8 cellular contexts compared by ENCODE assay signal in genomic region chr10:31760674-31761081, GRCh38.
DNase-seq lines count a peak whose midpoint lies in the region; ATAC-seq, FAIRE-seq and TF ChIP-seq lines count a peak whose summit lies in the region.

No MANE protein-coding gene starts in this region.

- BruUV-seq in Caco-2 (replicated peaks; lab: Mats Ljungman, UMichigan), result TSS peak; percentile 81

- no peak for TF ChIP-seq POLR2A in H1 (IDR thresholded peaks at IDR 0.05; ENCODE audit: control extremely low read depth in 1 of 2, low read depth in 2 of 2, low read length in 2 of 2)

- H3K4me2 ChIP-seq in OCI-LY3 (ENCODE audit: low read length) (peak overlapping the region; percentile 93), H1 (ENCODE audit: insufficient read depth in 1 of 2, low read depth in 2 of 2, low read length in 2 of 2) (peak overlapping the region; percentile 62 to 69)

- H4K91ac ChIP-seq in H1 (replicated peaks; ENCODE audit: insufficient read length, low read length), result no peak overlapping the region

- H2BK12ac ChIP-seq in H1 (ENCODE audit: low read depth, low read length), result 0 out of 2 replicates have a peak overlapping the region, but pooled peaks have one; percentile 63

- no peak overlapping the region for H2BK5ac ChIP-seq in H1 (ENCODE audit: low read depth, low read length)

- peak overlapping the region; percentile 84 for H2AFZ ChIP-seq in OCI-LY3 (ENCODE audit: low read depth, low read length)
- peak overlapping the region; percentile 19; the same call in 1 of the 2 replicates for H2AFZ ChIP-seq in H1 (ENCODE audit: low read length)

- 0 out of 2 replicates have a peak overlapping the region, but pooled peaks have one; percentile 92 for H2BK15ac ChIP-seq in H1 (ENCODE audit: low read length)

- WGBS in H1 (ENCODE audit: extremely low coverage in 1 of 2, insufficient coverage in 1 of 2, insufficient read length in 1 of 2, insufficient replicate concordance in 2 of 2, low coverage in 1 of 2, low lambda C conversion rate in 2 of 2, missing lambda C conversion rate in 1 of 2), 2 experiments, result 63% methylated on average over 8 of the region's 8 CpGs; no CpG with 5 or more reads in 1 of the 2 experiments

- POLR2A ChIA-PET in Caco-2 (lab: Charles Lee) (no interaction called here), H1 (lab: Charles Lee; ENCODE audit: partially characterized antibody) (interaction anchor here (0.6 to 1.2 kb wide), 2 partner anchors 9 to 59 kb away, joined by 3 to 4 read pairs; no protein-coding TSS in a partner anchor)

- H3K18ac ChIP-seq in H1 (ENCODE audit: extremely low read depth, low read length), result no peak overlapping the region

- H3K36me3 ChIP-seq in Caco-2 (ENCODE audit: control insufficient read depth, insufficient read depth, low read length) (no peaks in the 10 kb centered on the region), OCI-LY3 (replicated peaks; ENCODE audit: low read depth, low read length) (no peaks in the 10 kb centered on the region), H1 (ENCODE audit: control insufficient read depth in 2 of 4, insufficient read depth in 4 of 4, low read length in 3 of 4) (no peaks in the 10 kb centered on the region), neutrophil (no peaks in the 10 kb centered on the region)

- no peaks in the 10 kb centered on the region for H3K79me2 ChIP-seq in OCI-LY3 (ENCODE audit: low read length)
- H3K79me2 ChIP-seq in H1 (ENCODE audit: control insufficient read depth in 1 of 2, insufficient read depth in 2 of 2, low read length in 2 of 2), result no peaks in the 10 kb centered on the region

- H3K27ac Mint-ChIP-seq in Caco-2 (ENCODE audit: unreplicated experiment), result peak overlapping the region; percentile 94

- H4K8ac ChIP-seq in H1 (ENCODE audit: extremely low read depth, insufficient read depth, low read length), result no peak overlapping the region

- H3K9ac ChIP-seq in OCI-LY3 (ENCODE audit: low read length) (peak overlapping the region; percentile 65), H1 (replicated peaks in 1 of 4; ENCODE audit: extremely low read depth in 1 of 4, low read depth in 3 of 4, low read length in 3 of 4) (peak overlapping the region in 1 of 4 experiments; percentile 65; a peak in 2 of 7 replicates)

- no peak for DNase-seq in Caco-2
- no peak for DNase-seq in H1 (ENCODE audit: low read depth in 1 of 2, low spot score in 2 of 2)
- no peak for DNase-seq in stimulated activated CD4-positive, alpha-beta T cell treated with anti-CD3 and anti-CD28 coated beads, Interleukin-4, amount 100 ng/mL, for 4 hours
- DNase-seq in activated gamma-delta T cell (lab: John Stamatoyannopoulos, UW), result no peak
- no peak for DNase-seq in NCI-H446 treated with DMSO at 0.1 percent for 48 hours (lab: John Stamatoyannopoulos, UW)

- H2BK120ac ChIP-seq in H1 (replicated peaks; ENCODE audit: low read depth, low read length), result no peak overlapping the region

- no peak overlapping the region for H3K4ac ChIP-seq in H1 (replicated peaks; ENCODE audit: insufficient read length, low read depth, low read length)

- no peak overlapping the region; the same call in 1 of the 2 replicates for H2AK5ac ChIP-seq in H1 (ENCODE audit: low read depth, low read length)

- H3K36me3 Mint-ChIP-seq in Caco-2 (ENCODE audit: insufficient read depth, unreplicated experiment), result peaks cover 7% of the 10 kb centered on the region

- no peak overlapping the region for H3K14ac ChIP-seq in H1 (ENCODE audit: insufficient read length)

- peaks cover 5% of the 10 kb centered on the region; the same call in 1 of the 2 replicates for H3K23me2 ChIP-seq in H1 (ENCODE audit: low read depth, low read length)

- H3K4me1 Mint-ChIP-seq in Caco-2 (ENCODE audit: low read depth, unreplicated experiment), result peaks cover 2% of the 10 kb centered on the region

- CTCF ChIA-PET in Caco-2 (lab: Charles Lee), result no interaction called here
- CTCF ChIA-PET in H1 (lab: Charles Lee; ENCODE audit: partially characterized antibody), result no interaction called here

- H3K4me1 ChIP-seq in Caco-2 (peaks cover 3% of the 10 kb centered on the region; the same call in 1 of the 2 replicates), OCI-LY3 (ENCODE audit: low read length) (peaks cover 7% of the 10 kb centered on the region; the same call in 1 of the 2 replicates), H1 (replicated peaks in 1 of 4; ENCODE audit: control insufficient read depth in 3 of 4, insufficient read depth in 4 of 4, low read length in 3 of 4) (peaks cover 15 to 28% (median 23%) of the 10 kb centered on the region in 4 experiments), neutrophil (ENCODE audit: control insufficient read depth in 1 of 2, insufficient read depth in 1 of 2, low read depth in 1 of 2, low read length in 1 of 2) (peaks cover 12 to 19% of the 10 kb centered on the region in 2 experiments)

- TF ChIP-seq CTCF in Caco-2 (IDR thresholded peaks at IDR 0.05; ENCODE audit: insufficient read depth in 1 of 2, low read depth in 1 of 2, low read length in 1 of 2, severe bottlenecking in 1 of 2, unreplicated experiment in 1 of 2) (no peak), OCI-LY3 (IDR thresholded peaks at IDR 0.05; ENCODE audit: low read depth, low read length) (no peak), H1 (IDR thresholded peaks at IDR 0.05; ENCODE audit: control extremely low read depth in 1 of 3, insufficient read depth in 1 of 3, low read depth in 1 of 3, low read length in 3 of 3) (no peak), neutrophil (IDR thresholded peaks at IDR 0.05) (no peak)

- H3K9me3 Mint-ChIP-seq in Caco-2 (ENCODE audit: unreplicated experiment), result no peaks in the 10 kb centered on the region

- no peak for FAIRE-seq in H1 (lab: Jason Lieb, UNC)

- peak overlapping the region; percentile 61 for H3K4me3 ChIP-seq in Caco-2 (ENCODE audit: low read depth, low read length)
- H3K4me3 ChIP-seq in OCI-LY3 (ENCODE audit: low read length), result peak overlapping the region; percentile 81
- peak overlapping the region in 3 of 4 experiments; percentile 22 to 51 (median 23); a peak in 6 of 8 replicates for H3K4me3 ChIP-seq in H1 (ENCODE audit: extremely low read depth in 1 of 4, insufficient read depth in 2 of 4, low read depth in 3 of 4, low read length in 4 of 4)
- H3K4me3 ChIP-seq in neutrophil (ENCODE audit: low read depth in 1 of 2, low read length in 1 of 2), result peak overlapping the region; percentile 78 to 91

- TF ChIP-seq EP300 in H1 (IDR thresholded peaks at IDR 0.05; ENCODE audit: borderline replicate concordance in 1 of 2, low read depth in 2 of 2, low read length in 2 of 2), result no peak

- H3K9me3 ChIP-seq in Caco-2, result no peaks in the 10 kb centered on the region; the same call in 1 of the 2 replicates
- H3K9me3 ChIP-seq in OCI-LY3 (ENCODE audit: insufficient read depth, low read length), result no peaks in the 10 kb centered on the region
- peaks cover 5% of the 10 kb centered on the region in 2 experiments; a peak in 2 of 4 replicates for H3K9me3 ChIP-seq in H1 (ENCODE audit: insufficient read depth in 2 of 2, low read depth in 1 of 2, low read length in 1 of 2)
- H3K9me3 ChIP-seq in neutrophil, result no peaks in the 10 kb centered on the region

- H3K27me3 Mint-ChIP-seq in Caco-2 (ENCODE audit: insufficient read depth, unreplicated experiment), result no peaks in the 10 kb centered on the region

- peak overlapping the region; percentile 99 for H3K4me3 Mint-ChIP-seq in Caco-2 (ENCODE audit: unreplicated experiment)

- no peak for ATAC-seq in GM19452 (IDR thresholded peaks at IDR 0.05; ENCODE audit: unreplicated experiment)

- no peaks in the 10 kb centered on the region for H4K20me1 ChIP-seq in OCI-LY3 (ENCODE audit: insufficient read depth, low read length)
- no peaks in the 10 kb centered on the region for H4K20me1 ChIP-seq in H1 (replicated peaks in 1 of 2; ENCODE audit: control insufficient read depth in 1 of 2, insufficient read depth in 2 of 2, low read length in 2 of 2)

- no peak overlapping the region for H3K23ac ChIP-seq in H1 (ENCODE audit: insufficient read length)

- no peak for TF ChIP-seq RAD21 in H1 (IDR thresholded peaks at IDR 0.05 in 1 of 2, conservative IDR thresholded peaks at IDR 0.05 in 1 of 2; ENCODE audit: low read depth in 2 of 2, low read length in 2 of 2)

- H4K5ac ChIP-seq in H1 (ENCODE audit: insufficient read length, low read depth, low read length), result no peak overlapping the region

- intact Hi-C loops in Caco-2 (cut with micrococcal nuclease; ENCODE audit: unreplicated experiment), result loop anchor here (1.0 to 10.0 kb wide), 5 partner anchors 47 to 728 kb away; partner anchors contain the start of genes CCDC7, ZEB1 and ZNF438

- no peak overlapping the region for H3K56ac ChIP-seq in H1 (replicated peaks; ENCODE audit: insufficient read length, low read depth, low read length)

- H3K27ac ChIP-seq in OCI-LY3 (ENCODE audit: low read length) (no peak overlapping the region), H1 (ENCODE audit: low read depth, low read length) (peak overlapping the region; percentile 32; the same call in 1 of the 2 replicates), neutrophil (peak overlapping the region; percentile 76)

- H3K27me3 ChIP-seq in Caco-2 (replicated peaks; ENCODE audit: control insufficient read depth, insufficient read depth, low read length), result no peaks in the 10 kb centered on the region
- no peaks in the 10 kb centered on the region for H3K27me3 ChIP-seq in OCI-LY3 (ENCODE audit: low read depth, low read length)
- H3K27me3 ChIP-seq in H1 (replicated peaks in 1 of 4; ENCODE audit: control insufficient read depth in 3 of 4, extremely low read depth in 1 of 4, insufficient read depth in 3 of 4, low read length in 3 of 4), result no peaks in the 10 kb centered on the region; a peak in 1 of 7 replicates
- H3K27me3 ChIP-seq in neutrophil, result peaks cover 9% of the 10 kb centered on the region

- H3K79me1 ChIP-seq in H1 (ENCODE audit: low read depth, low read length), result no peaks in the 10 kb centered on the region; the same call in 1 of the 2 replicates

- 0 out of 2 replicates have a peak overlapping the region, but pooled peaks have one; percentile 67 for H2BK20ac ChIP-seq in H1 (ENCODE audit: low read length)

TF ChIP-seq in H1, 55 proteins besides CTCF, POLR2A, EP300 and RAD21:
- no peak for TF ChIP-seq TBP (IDR thresholded peaks at IDR 0.05; ENCODE audit: low read depth, low read length)

Comparison
In these comparisons a context has a peak if more than half of its experiments do, and no peak if none do; other contexts are left out.
1. H3K4me3 ChIP-seq: peak in every context shown above with its lines; median percentile 84 in neutrophil; 81 in OCI-LY3; 61 in Caco-2; 23 in H1.